ENCODE assay signal across 18 cellular contexts in the genomic region with DNA sequence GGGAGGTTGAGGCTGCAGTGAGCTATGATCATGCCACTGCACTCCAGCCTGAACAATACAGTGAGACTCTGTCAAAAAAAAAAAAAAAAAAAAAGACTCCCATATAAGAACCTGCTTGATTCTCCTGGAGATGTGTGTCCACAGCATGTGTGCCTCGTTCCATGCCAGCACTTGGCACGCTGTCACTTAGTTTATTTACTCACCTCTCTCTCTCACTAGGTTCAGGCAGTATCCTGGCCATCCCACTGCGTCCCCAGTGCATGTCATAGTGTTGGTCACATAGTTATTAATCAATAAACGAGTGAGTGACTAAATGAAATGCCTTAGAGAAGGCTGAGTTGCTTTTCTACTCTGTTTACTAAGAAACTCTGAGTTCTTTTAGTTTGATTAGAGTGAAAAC.
"Had no signal": no experiment of that assay in that cellular context is flagged by ENCODE, and none has a peak within 500 bp of the region (broad histone marks: within the 10 kb centered on the region; RNA-seq: fewer than 3 reads in every experiment).

No MANE protein-coding gene starts in this region.

- H3K9me3 Mint-ChIP-seq: activated naive CD4-positive, alpha-beta T cell treated with anti-CD3 and anti-CD28 coated beads, Interleukin-2, amount 50 U/mL, for 72 hours; activated T-cell treated with anti-CD3 and anti-CD28 coated beads, Interleukin-2, amount 50 U/mL, for 24 hours; stimulated activated memory B cell treated with anti-CD40 and anti-IgM and Interleukin-4, amounts not matched to agents 10 μg/mL and 1 μg/mL and 100 μg/mL, for 72 hours had no signal

- H3K27ac ChIP-seq: body of pancreas, transverse colon had no signal

- H3K36me3 ChIP-seq: transverse colon had no signal

- H3K36me3 Mint-ChIP-seq: activated CD8-positive, alpha-beta memory T cell treated with anti-CD3 and anti-CD28 coated beads, Interleukin-2, amount 10 ng/mL, durations not matched to agents 7 days and 5 days; activated naive CD4-positive, alpha-beta T cell treated with anti-CD3 and anti-CD28 coated beads, Interleukin-2, amount 50 U/mL, for 72 hours; naive thymus-derived CD8-positive, alpha-beta T cell; stimulated activated memory B cell treated with anti-CD40 and anti-IgM and Interleukin-4, amounts not matched to agents 10 μg/mL and 1 μg/mL and 100 μg/mL, for 72 hours had no signal

- H3K9me3 ChIP-seq: body of pancreas, transverse colon had no signal

- H3K4me3 ChIP-seq: body of pancreas, transverse colon had no signal

- H3K27me3 ChIP-seq: body of pancreas had no signal

- DNase-seq: activated CD4-positive, alpha-beta T cell treated with anti-CD3 and anti-CD28 coated beads, Interleukin-2, amount 50 U/mL, for 4 hours; activated CD4-positive, CD25-positive, alpha-beta regulatory T cell; activated CD8-positive, alpha-beta memory T cell treated with anti-CD3 and anti-CD28 coated beads, Interleukin-2, amount 10 ng/mL, durations not matched to agents 7 days and 5 days; activated effector memory CD4-positive, alpha-beta T cell treated with Interleukin-2 at 50 U/mL for 16 hours; activated T-cell treated with anti-CD3 and anti-CD28 coated beads, Interleukin-2, amount 50 U/mL, for 24 hours; amniotic stem cell; cerebellar nuclear complex; hypothalamus; naive thymus-derived CD8-positive, alpha-beta T cell; posterior cingulate gyrus; right cardiac atrium; stimulated activated CD4-positive, alpha-beta T cell treated with anti-CD3 and anti-CD28 coated beads, Interleukin-1b, Interleukin-23, amount 100 ng/mL, for 48 hours; transverse colon had no signal

- H3K4me3 Mint-ChIP-seq: activated CD8-positive, alpha-beta memory T cell treated with anti-CD3 and anti-CD28 coated beads, Interleukin-2, amount 10 ng/mL, durations not matched to agents 7 days and 5 days; activated T-cell treated with anti-CD3 and anti-CD28 coated beads, Interleukin-2, amount 50 U/mL, for 24 hours; naive thymus-derived CD8-positive, alpha-beta T cell; stimulated activated memory B cell treated with anti-CD40 and anti-IgM and Interleukin-4, amounts not matched to agents 10 μg/mL and 1 μg/mL and 100 μg/mL, for 72 hours had no signal

- H3K27ac Mint-ChIP-seq: activated CD8-positive, alpha-beta memory T cell treated with anti-CD3 and anti-CD28 coated beads, Interleukin-2, amount 10 ng/mL, durations not matched to agents 7 days and 5 days; activated naive CD4-positive, alpha-beta T cell treated with anti-CD3 and anti-CD28 coated beads, Interleukin-2, amount 50 U/mL, for 72 hours; activated T-cell treated with anti-CD3 and anti-CD28 coated beads, Interleukin-2, amount 50 U/mL, for 24 hours; naive thymus-derived CD8-positive, alpha-beta T cell; stimulated activated memory B cell treated with anti-CD40 and anti-IgM and Interleukin-4, amounts not matched to agents 10 μg/mL and 1 μg/mL and 100 μg/mL, for 72 hours had no signal

- ATAC-seq: activated CD8-positive, alpha-beta memory T cell treated with anti-CD3 and anti-CD28 coated beads, Interleukin-2, amount 10 ng/mL, durations not matched to agents 7 days and 5 days; activated naive CD4-positive, alpha-beta T cell treated with anti-CD3 and anti-CD28 coated beads, Interleukin-2, amount 50 U/mL, for 72 hours; body of pancreas; esophagus mucosa; naive thymus-derived CD8-positive, alpha-beta T cell; right cardiac atrium; stimulated activated memory B cell treated with anti-CD40 and anti-IgM and Interleukin-4, amounts not matched to agents 10 μg/mL and 1 μg/mL and 100 μg/mL, for 72 hours had no signal

- H3K4me1 Mint-ChIP-seq: activated CD8-positive, alpha-beta memory T cell treated with anti-CD3 and anti-CD28 coated beads, Interleukin-2, amount 10 ng/mL, durations not matched to agents 7 days and 5 days; naive thymus-derived CD8-positive, alpha-beta T cell; stimulated activated memory B cell treated with anti-CD40 and anti-IgM and Interleukin-4, amounts not matched to agents 10 μg/mL and 1 μg/mL and 100 μg/mL, for 72 hours had no signal

- H3K4me1 ChIP-seq: body of pancreas, transverse colon had no signal

- FAIRE-seq: TTC549 had no signal
